In genomic region chr16:23145608-23146007, GRCh38 we compare ENCODE assay signal across 13 cellular contexts. TPM values are rescaled to one million over a fixed set of nuclear protein-coding genes. Genes with fewer than 3 reads are reported as not detected.
A peak's percentile ranks its signal among the peaks of the same experiment; 100 is the strongest.
DNase-seq lines count a peak whose midpoint lies in the region; ATAC-seq and TF ChIP-seq lines count a peak whose summit lies in the region.
"Had no signal": no experiment of that assay in that cellular context is flagged by ENCODE, and none has a peak within 500 bp of the region (broad histone marks: within the 10 kb centered on the region; RNA-seq: fewer than 3 reads in every experiment).

No MANE protein-coding gene starts in this region.

- no peaks in the 10 kb centered on the region for H3K36me3 ChIP-seq in GM23248 (ENCODE audit: low read depth)
- H3K36me3 ChIP-seq: thyroid gland had no signal

- H3K27me3 ChIP-seq in GM23248 (replicated peaks; ENCODE audit: insufficient read depth), result no peaks in the 10 kb centered on the region
- H3K27me3 ChIP-seq: thyroid gland had no signal

- H3K9me3 ChIP-seq in GM23248 (ENCODE audit: low read depth), result no peaks in the 10 kb centered on the region
- H3K9me3 ChIP-seq: thyroid gland had no signal

- no peak for ATAC-seq in WTC11
- ATAC-seq in HG02678 (IDR thresholded peaks at IDR 0.05; ENCODE audit: unreplicated experiment), result no peak
- ATAC-seq: activated T-cell treated with anti-CD3 and anti-CD28 coated beads, Interleukin-2, amount 50 U/mL, for 72 hours had no signal

- TF ChIP-seq CTCF in WTC11 (IDR thresholded peaks at IDR 0.05) (no peak), progenitor cell of endocrine pancreas (IDR thresholded peaks at IDR 0.05; ENCODE audit: unreplicated experiment) (no peak)

- H3K4me3 ChIP-seq in GM23248 (no peak overlapping the region), skin epidermis (no peak overlapping the region)
- H3K4me3 ChIP-seq: thyroid gland had no signal

- H3K9me3 Mint-ChIP-seq in WTC11 (no peaks in the 10 kb centered on the region), progenitor cell of endocrine pancreas (ENCODE audit: low read depth) (no peaks in the 10 kb centered on the region)
- H3K9me3 Mint-ChIP-seq: activated T-cell treated with anti-CD3 and anti-CD28 coated beads, Interleukin-2, amount 50 U/mL, for 72 hours had no signal

- H3K36me3 Mint-ChIP-seq in WTC11 (no peaks in the 10 kb centered on the region), progenitor cell of endocrine pancreas (ENCODE audit: insufficient read depth) (no peaks in the 10 kb centered on the region)

- H3K4me2 ChIP-seq in GM23248 (ENCODE audit: unreplicated experiment), result peak overlapping the region; percentile 21

- H3K9ac ChIP-seq in GM23248, result no peak overlapping the region

- H3K27ac Mint-ChIP-seq in WTC11, result peak overlapping the region; percentile 91
- H3K27ac Mint-ChIP-seq in progenitor cell of endocrine pancreas, result no peak overlapping the region
- H3K27ac Mint-ChIP-seq: activated T-cell treated with anti-CD3 and anti-CD28 coated beads, Interleukin-2, amount 50 U/mL, for 72 hours had no signal

- in situ Hi-C loops in GM23248 (cut with MboI), result no loop called here

- DNase-seq in GM23248, result peak; percentile 76
- no peak for DNase-seq in WTC11 (ENCODE audit: low spot score)
- DNase-seq in fibroblast of peridontal ligament (ENCODE audit: extremely low read depth), result peak; percentile 53
- no peak for DNase-seq in progenitor cell of endocrine pancreas (ENCODE audit: low spot score, unreplicated experiment)
- no peak for DNase-seq in SHP77 treated with DMSO at 0.1 percent for 48 hours (lab: John Stamatoyannopoulos, UW)
- DNase-seq in NCI-H526 (lab: John Stamatoyannopoulos, UW), result no peak
- DNase-seq: activated T-cell treated with anti-CD3 and anti-CD28 coated beads, Interleukin-2, amount 50 U/mL, for 72 hours; NCI-H187 treated with DMSO at 0.1 percent for 48 hours; stimulated activated CD4-positive, alpha-beta T cell treated with anti-CD3 and anti-CD28 coated beads, Interleukin-4, amount 100 ng/mL, for 4 hours had no signal

- peaks cover 78% of the 10 kb centered on the region for H3K79me2 ChIP-seq in GM23248 (ENCODE audit: insufficient read depth)

- 0 out of 2 replicates have a peak, but pooled peaks cover 5% of the 10 kb centered on the region for H3F3A ChIP-seq in GM23248 (ENCODE audit: insufficient read depth)

- 16 to 24% methylated on average over 3 of the region's 3 CpGs for WGBS in GM23248 (ENCODE audit: low coverage in 1 of 2, low lambda C conversion rate in 2 of 2, missing lambda C conversion rate in 2 of 2), 2 experiments

- H3K27me3 Mint-ChIP-seq in WTC11 (ENCODE audit: low read depth) (peaks cover 6% of the 10 kb centered on the region), progenitor cell of endocrine pancreas (peaks cover 4% of the 10 kb centered on the region)

- H3K27ac ChIP-seq in GM23248, result 0 out of 2 replicates have a peak overlapping the region, but pooled peaks have one; percentile 7
- H3K27ac ChIP-seq in skin epidermis, result peak overlapping the region in 12 of 21 experiments; percentile 5 to 89 (median 56)

- no peak overlapping the region for H2AFZ ChIP-seq in GM23248

- H3K4me1 Mint-ChIP-seq in WTC11 (peaks cover 66% of the 10 kb centered on the region), progenitor cell of endocrine pancreas (ENCODE audit: low read depth) (peaks cover 10% of the 10 kb centered on the region)

- peaks cover 18% of the 10 kb centered on the region for H3K4me1 ChIP-seq in GM23248 (ENCODE audit: insufficient read depth)

- no peaks in the 10 kb centered on the region for H3K9me2 ChIP-seq in GM23248 (ENCODE audit: insufficient read depth)

- CTCF ChIA-PET in WTC11 (lab: Charles Lee), result interaction anchor here (1.0 to 1.7 kb wide), 2 partner anchors 13 to 290 kb away, joined by 3 to 6 read pairs; no protein-coding TSS in a partner anchor

- H3K4me3 Mint-ChIP-seq in WTC11 (peak overlapping the region; percentile 23; the same call in 1 of the 2 replicates), progenitor cell of endocrine pancreas (ENCODE audit: low read depth) (no peak overlapping the region)
- H3K4me3 Mint-ChIP-seq: activated T-cell treated with anti-CD3 and anti-CD28 coated beads, Interleukin-2, amount 50 U/mL, for 72 hours had no signal

- POLR2A ChIA-PET in WTC11 (lab: Charles Lee), result no interaction called here

- H4K20me1 ChIP-seq in GM23248 (ENCODE audit: insufficient read depth), result 0 out of 2 replicates have a peak, but pooled peaks cover 3% of the 10 kb centered on the region

TF ChIP-seq in WTC11, 78 proteins besides CTCF, POLR2A, EP300 and RAD21:
- TF ChIP-seq ZBTB21 (CRISPR knock-in tag; IDR thresholded peaks at IDR 0.05; ENCODE audit: borderline replicate concordance) (no peak), FOXK1 (CRISPR knock-in tag; IDR thresholded peaks at IDR 0.05) (no peak), NR1H2 (CRISPR knock-in tag; IDR thresholded peaks at IDR 0.05) (no peak), CREB1 (CRISPR knock-in tag; IDR thresholded peaks at IDR 0.05) (no peak), ZNF416 (CRISPR knock-in tag; IDR thresholded peaks at IDR 0.05) (no peak), GABPB1 (CRISPR knock-in tag; IDR thresholded peaks at IDR 0.05) (no peak), JUN (CRISPR knock-in tag; IDR thresholded peaks at IDR 0.05) (no peak), ZNF219 (CRISPR knock-in tag; IDR thresholded peaks at IDR 0.05; ENCODE audit: borderline replicate concordance) (no peak), ELF4 (CRISPR knock-in tag; IDR thresholded peaks at IDR 0.05; ENCODE audit: low read depth) (no peak), SMAD4 (CRISPR knock-in tag; IDR thresholded peaks at IDR 0.05) (no peak), TEAD1 (CRISPR knock-in tag; IDR thresholded peaks at IDR 0.05) (no peak)
TF ChIP-seq in WTC11: peak in this region for 0.

RNA-seq across cellular contexts. Expression of gene USP31, which starts 3.6 kb away (rescaled TPM):
- total RNA-seq in GM23248 (2014; rRNA removed; shearing (Covaris generic)), result 4.8 and 6.6 TPM in 2 replicates
- polyA plus RNA-seq in GM23248 (2016; fragmentation: Nextera tagmentation; extraction: Ambion mirVana), result 0.85 and 0.88 TPM in 2 replicates
- total RNA-seq in WTC11 (2021) (13.3 to 17.4 TPM (median 13.7 TPM) in 3 replicates), progenitor cell of endocrine pancreas (10.5 and 11.7 TPM in 2 replicates)

RNA-seq across cellular contexts. Expression of gene SCNN1G, which starts 36.9 kb away (rescaled TPM):
- not detected in 2 replicates for total RNA-seq in GM23248 (2014; rRNA removed; shearing (Covaris generic))
- polyA plus RNA-seq in GM23248 (2016; fragmentation: Nextera tagmentation; extraction: Ambion mirVana), result not detected in 2 replicates
- 0.78 to 1.3 TPM (median 0.80 TPM) in 3 replicates for total RNA-seq in WTC11 (2021)
- total RNA-seq in progenitor cell of endocrine pancreas, result 1.2 and 1.5 TPM in 2 replicates
- total RNA-seq: activated T-cell treated with anti-CD3 and anti-CD28 coated beads, Interleukin-2, amount 50 U/mL, for 72 hours; chondrocyte had no signal

Comparison
In these comparisons a context has a peak if more than half of its experiments do, and no peak if none do; other contexts are left out.
1. DNase-seq: peak in GM23248 (single experiment) and fibroblast of peridontal ligament (single experiment); none in WTC11 (single experiment), progenitor cell of endocrine pancreas (single experiment), SHP77 treated with DMSO at 0.1 percent for 48 hours (single experiment) and NCI-H526 (0 of 2).